In the genomic region with DNA sequence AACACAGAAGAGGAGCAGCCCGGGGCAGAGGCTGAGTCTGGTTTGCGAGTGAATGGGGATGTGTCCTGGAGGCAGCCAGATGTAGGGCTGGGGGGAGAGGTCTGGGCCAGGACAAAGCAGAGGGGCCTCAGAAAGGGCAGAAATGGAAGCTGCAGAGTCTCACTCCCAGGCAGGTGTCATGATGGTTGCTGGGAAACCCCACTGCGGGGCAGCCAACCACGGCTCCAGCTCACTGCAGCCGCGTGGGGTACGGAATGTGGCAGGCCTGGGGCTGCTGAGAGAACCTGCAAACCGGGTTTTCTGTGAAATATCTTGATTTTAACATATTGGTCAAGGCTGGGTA, we compare ENCODE assay signal across 1 cellular context.
TF ChIP-seq lines count a peak whose summit lies in the region.

No MANE protein-coding gene starts in this region.

TF ChIP-seq in GM23338, 12 proteins besides CTCF, POLR2A, EP300 and RAD21 (continued from another document):
- TF ChIP-seq, protein P1, sequence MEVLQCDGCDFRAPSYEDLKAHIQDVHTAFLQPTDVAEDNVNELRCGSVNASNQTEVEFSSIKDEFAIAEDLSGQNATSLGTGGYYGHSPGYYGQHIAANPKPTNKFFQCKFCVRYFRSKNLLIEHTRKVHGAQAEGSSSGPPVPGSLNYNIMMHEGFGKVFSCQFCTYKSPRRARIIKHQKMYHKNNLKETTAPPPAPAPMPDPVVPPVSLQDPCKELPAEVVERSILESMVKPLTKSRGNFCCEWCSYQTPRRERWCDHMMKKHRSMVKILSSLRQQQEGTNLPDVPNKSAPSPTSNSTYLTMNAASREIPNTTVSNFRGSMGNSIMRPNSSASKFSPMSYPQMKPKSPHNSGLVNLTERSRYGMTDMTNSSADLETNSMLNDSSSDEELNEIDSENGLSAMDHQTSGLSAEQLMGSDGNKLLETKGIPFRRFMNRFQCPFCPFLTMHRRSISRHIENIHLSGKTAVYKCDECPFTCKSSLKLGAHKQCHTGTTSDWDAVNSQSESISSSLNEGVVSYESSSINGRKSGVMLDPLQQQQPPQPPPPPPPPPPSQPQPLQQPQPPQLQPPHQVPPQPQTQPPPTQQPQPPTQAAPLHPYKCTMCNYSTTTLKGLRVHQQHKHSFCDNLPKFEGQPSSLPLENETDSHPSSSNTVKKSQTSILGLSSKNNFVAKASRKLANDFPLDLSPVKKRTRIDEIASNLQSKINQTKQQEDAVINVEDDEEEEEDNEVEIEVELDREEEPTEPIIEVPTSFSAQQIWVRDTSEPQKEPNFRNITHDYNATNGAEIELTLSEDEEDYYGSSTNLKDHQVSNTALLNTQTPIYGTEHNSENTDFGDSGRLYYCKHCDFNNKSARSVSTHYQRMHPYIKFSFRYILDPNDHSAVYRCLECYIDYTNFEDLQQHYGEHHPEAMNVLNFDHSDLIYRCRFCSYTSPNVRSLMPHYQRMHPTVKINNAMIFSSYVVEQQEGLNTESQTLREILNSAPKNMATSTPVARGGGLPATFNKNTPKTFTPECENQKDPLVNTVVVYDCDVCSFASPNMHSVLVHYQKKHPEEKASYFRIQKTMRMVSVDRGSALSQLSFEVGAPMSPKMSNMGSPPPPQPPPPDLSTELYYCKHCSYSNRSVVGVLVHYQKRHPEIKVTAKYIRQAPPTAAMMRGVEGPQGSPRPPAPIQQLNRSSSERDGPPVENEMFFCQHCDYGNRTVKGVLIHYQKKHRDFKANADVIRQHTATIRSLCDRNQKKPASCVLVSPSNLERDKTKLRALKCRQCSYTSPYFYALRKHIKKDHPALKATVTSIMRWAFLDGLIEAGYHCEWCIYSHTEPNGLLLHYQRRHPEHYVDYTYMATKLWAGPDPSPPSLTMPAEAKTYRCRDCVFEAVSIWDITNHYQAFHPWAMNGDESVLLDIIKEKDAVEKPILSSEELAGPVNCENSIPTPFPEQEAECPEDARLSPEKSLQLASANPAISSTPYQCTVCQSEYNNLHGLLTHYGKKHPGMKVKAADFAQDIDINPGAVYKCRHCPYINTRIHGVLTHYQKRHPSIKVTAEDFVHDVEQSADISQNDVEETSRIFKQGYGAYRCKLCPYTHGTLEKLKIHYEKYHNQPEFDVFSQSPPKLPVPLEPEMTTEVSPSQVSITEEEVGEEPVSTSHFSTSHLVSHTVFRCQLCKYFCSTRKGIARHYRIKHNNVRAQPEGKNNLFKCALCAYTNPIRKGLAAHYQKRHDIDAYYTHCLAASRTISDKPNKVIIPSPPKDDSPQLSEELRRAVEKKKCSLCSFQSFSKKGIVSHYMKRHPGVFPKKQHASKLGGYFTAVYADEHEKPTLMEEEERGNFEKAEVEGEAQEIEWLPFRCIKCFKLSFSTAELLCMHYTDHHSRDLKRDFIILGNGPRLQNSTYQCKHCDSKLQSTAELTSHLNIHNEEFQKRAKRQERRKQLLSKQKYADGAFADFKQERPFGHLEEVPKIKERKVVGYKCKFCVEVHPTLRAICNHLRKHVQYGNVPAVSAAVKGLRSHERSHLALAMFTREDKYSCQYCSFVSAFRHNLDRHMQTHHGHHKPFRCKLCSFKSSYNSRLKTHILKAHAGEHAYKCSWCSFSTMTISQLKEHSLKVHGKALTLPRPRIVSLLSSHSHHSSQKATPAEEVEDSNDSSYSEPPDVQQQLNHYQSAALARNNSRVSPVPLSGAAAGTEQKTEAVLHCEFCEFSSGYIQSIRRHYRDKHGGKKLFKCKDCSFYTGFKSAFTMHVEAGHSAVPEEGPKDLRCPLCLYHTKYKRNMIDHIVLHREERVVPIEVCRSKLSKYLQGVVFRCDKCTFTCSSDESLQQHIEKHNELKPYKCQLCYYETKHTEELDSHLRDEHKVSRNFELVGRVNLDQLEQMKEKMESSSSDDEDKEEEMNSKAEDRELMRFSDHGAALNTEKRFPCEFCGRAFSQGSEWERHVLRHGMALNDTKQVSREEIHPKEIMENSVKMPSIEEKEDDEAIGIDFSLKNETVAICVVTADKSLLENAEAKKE (CRISPR knock-in tag; IDR thresholded peaks at IDR 0.05) = no peak
- TF ChIP-seq CREB1 (CRISPR knock-in tag; IDR thresholded peaks at IDR 0.05; ENCODE audit: low read depth) (no peak), EZH2phosphoT487 (IDR thresholded peaks at IDR 0.05; ENCODE audit: unreplicated experiment) (no peak), JUNB (IDR thresholded peaks at IDR 0.05; ENCODE audit: unreplicated experiment) (no peak), STAT1 (IDR thresholded peaks at IDR 0.05; ENCODE audit: unreplicated experiment) (no peak), ZNF331 (CRISPR knock-in tag; IDR thresholded peaks at IDR 0.05; ENCODE audit: low read depth) (no peak), EZH2 (IDR thresholded peaks at IDR 0.05; ENCODE audit: low read depth, unreplicated experiment) (no peak), POLR2AphosphoS5 (IDR thresholded peaks at IDR 0.05; ENCODE audit: low read depth) (no peak)
- TF ChIP-seq, protein P2, sequence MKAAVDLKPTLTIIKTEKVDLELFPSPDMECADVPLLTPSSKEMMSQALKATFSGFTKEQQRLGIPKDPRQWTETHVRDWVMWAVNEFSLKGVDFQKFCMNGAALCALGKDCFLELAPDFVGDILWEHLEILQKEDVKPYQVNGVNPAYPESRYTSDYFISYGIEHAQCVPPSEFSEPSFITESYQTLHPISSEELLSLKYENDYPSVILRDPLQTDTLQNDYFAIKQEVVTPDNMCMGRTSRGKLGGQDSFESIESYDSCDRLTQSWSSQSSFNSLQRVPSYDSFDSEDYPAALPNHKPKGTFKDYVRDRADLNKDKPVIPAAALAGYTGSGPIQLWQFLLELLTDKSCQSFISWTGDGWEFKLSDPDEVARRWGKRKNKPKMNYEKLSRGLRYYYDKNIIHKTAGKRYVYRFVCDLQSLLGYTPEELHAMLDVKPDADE (IDR thresholded peaks at IDR 0.05) = no peak
- TF ChIP-seq, protein P3, sequence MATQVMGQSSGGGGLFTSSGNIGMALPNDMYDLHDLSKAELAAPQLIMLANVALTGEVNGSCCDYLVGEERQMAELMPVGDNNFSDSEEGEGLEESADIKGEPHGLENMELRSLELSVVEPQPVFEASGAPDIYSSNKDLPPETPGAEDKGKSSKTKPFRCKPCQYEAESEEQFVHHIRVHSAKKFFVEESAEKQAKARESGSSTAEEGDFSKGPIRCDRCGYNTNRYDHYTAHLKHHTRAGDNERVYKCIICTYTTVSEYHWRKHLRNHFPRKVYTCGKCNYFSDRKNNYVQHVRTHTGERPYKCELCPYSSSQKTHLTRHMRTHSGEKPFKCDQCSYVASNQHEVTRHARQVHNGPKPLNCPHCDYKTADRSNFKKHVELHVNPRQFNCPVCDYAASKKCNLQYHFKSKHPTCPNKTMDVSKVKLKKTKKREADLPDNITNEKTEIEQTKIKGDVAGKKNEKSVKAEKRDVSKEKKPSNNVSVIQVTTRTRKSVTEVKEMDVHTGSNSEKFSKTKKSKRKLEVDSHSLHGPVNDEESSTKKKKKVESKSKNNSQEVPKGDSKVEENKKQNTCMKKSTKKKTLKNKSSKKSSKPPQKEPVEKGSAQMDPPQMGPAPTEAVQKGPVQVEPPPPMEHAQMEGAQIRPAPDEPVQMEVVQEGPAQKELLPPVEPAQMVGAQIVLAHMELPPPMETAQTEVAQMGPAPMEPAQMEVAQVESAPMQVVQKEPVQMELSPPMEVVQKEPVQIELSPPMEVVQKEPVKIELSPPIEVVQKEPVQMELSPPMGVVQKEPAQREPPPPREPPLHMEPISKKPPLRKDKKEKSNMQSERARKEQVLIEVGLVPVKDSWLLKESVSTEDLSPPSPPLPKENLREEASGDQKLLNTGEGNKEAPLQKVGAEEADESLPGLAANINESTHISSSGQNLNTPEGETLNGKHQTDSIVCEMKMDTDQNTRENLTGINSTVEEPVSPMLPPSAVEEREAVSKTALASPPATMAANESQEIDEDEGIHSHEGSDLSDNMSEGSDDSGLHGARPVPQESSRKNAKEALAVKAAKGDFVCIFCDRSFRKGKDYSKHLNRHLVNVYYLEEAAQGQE (IDR thresholded peaks at IDR 0.05; ENCODE audit: unreplicated experiment) = no peak
